Comparison of ENCODE assay signal across 18 cellular contexts in genomic region chr3:56339671-56340070, GRCh38.
DNase-seq lines count a peak whose midpoint lies in the region; TF ChIP-seq lines count a peak whose summit lies in the region.
"Had no signal": no experiment of that assay in that cellular context is flagged by ENCODE, and none has a peak within 500 bp of the region (broad histone marks: within the 10 kb centered on the region; RNA-seq: fewer than 3 reads in every experiment).

No MANE protein-coding gene starts in this region.

- peak overlapping the region; percentile 75 for H3K27ac ChIP-seq in cardiac muscle cell
- no peak overlapping the region for H3K27ac ChIP-seq in right atrium auricular region
- H3K27ac ChIP-seq in endodermal cell (ENCODE audit: low read depth, low read length) = no peak overlapping the region
- H3K27ac ChIP-seq: BLaER1, HL-60, RWPE1 had no signal

- no peaks in the 10 kb centered on the region for H3K9me3 Mint-ChIP-seq in endodermal cell
- H3K9me3 Mint-ChIP-seq: CD4-positive, alpha-beta T cell; H9 had no signal

- H3K27me3 ChIP-seq in cardiac muscle cell (no peaks in the 10 kb centered on the region), right atrium auricular region (no peaks in the 10 kb centered on the region), endodermal cell (ENCODE audit: control insufficient read depth, insufficient read depth, low read length, poor library complexity, severe bottlenecking) (no peaks in the 10 kb centered on the region)
- H3K27me3 ChIP-seq: BLaER1 had no signal

- H3K4me1 Mint-ChIP-seq in endodermal cell = peaks cover 24% of the 10 kb centered on the region

- H3K36me3 ChIP-seq in cardiac muscle cell = no peaks in the 10 kb centered on the region
- no peaks in the 10 kb centered on the region for H3K36me3 ChIP-seq in right atrium auricular region
- H3K36me3 ChIP-seq in endodermal cell (ENCODE audit: control insufficient read depth, insufficient read depth, low read length) = no peaks in the 10 kb centered on the region
- H3K36me3 ChIP-seq: BLaER1 had no signal

- H3K4me3 ChIP-seq in cardiac muscle cell = no peak overlapping the region
- no peak overlapping the region for H3K4me3 ChIP-seq in right atrium auricular region
- H3K4me3 ChIP-seq in endodermal cell (ENCODE audit: low read length) = no peak overlapping the region
- H3K4me3 ChIP-seq: BLaER1 had no signal

- 88 to 100% methylated on average over 1 to 4 of the region's 4 CpGs for WGBS in endodermal cell (ENCODE audit: insufficient coverage in 1 of 2, insufficient read length in 1 of 2), 2 experiments

- no peaks in the 10 kb centered on the region for H3K36me3 Mint-ChIP-seq in endodermal cell (ENCODE audit: low read depth)

- H3K9me3 ChIP-seq in cardiac muscle cell (ENCODE audit: low read depth) (no peaks in the 10 kb centered on the region), right atrium auricular region (no peaks in the 10 kb centered on the region), endodermal cell (ENCODE audit: control insufficient read depth, low read length) (no peaks in the 10 kb centered on the region)
- H3K9me3 ChIP-seq: BLaER1 had no signal

- H3K4me3 Mint-ChIP-seq in endodermal cell = no peak overlapping the region
- H3K4me3 Mint-ChIP-seq: CD4-positive, alpha-beta T cell; H9 had no signal

- no peak overlapping the region for H3K9ac ChIP-seq in endodermal cell (ENCODE audit: extremely low read depth, low read length, poor library complexity, severe bottlenecking)
- H3K9ac ChIP-seq: BLaER1 had no signal

- H3K27ac Mint-ChIP-seq in endodermal cell = peak overlapping the region; percentile 12
- H3K27ac Mint-ChIP-seq: CD4-positive, alpha-beta T cell had no signal

- DNase-seq in cardiac muscle cell (ENCODE audit: low read depth in 1 of 2, low spot score in 1 of 2) (peak in 1 of 2 donors; percentile 12), right atrium auricular region (ENCODE audit: low spot score) (no peak), NCI-H524 treated with DMSO at 0.1 percent for 48 hours (lab: John Stamatoyannopoulos, UW) (peak; percentile 9), endodermal cell (no peak), dermis blood vessel endothelial cell (no peak), NCI-H1092 (lab: John Stamatoyannopoulos, UW) (no peak)
- no peak for DNase-seq in activated effector memory CD4-positive, alpha-beta T cell treated with Interleukin-2 at 50 U/mL for 16 hours
- DNase-seq: CD4-positive, alpha-beta T cell; H9; MM.1S; NCI-H1048; NCI-H1694; NCI-H510A treated with DMSO at 0.1 percent for 48 hours; NK-92 treated with Interleukin-12 subunit alpha and Interleukin-12 subunit beta, amount 100 ng/mL, for 24 hours; SIG-M5 had no signal

- no peaks in the 10 kb centered on the region for H3K27me3 Mint-ChIP-seq in endodermal cell (ENCODE audit: insufficient read depth)

- H3K4me1 ChIP-seq in cardiac muscle cell (ENCODE audit: low read depth) (peaks cover 42% of the 10 kb centered on the region), right atrium auricular region (no peaks in the 10 kb centered on the region), endodermal cell (ENCODE audit: control insufficient read depth, insufficient read depth, low read length) (peaks cover 3% of the 10 kb centered on the region)
- H3K4me1 ChIP-seq: BLaER1 had no signal

- TF ChIP-seq CTCF in cardiac muscle cell (IDR thresholded peaks at IDR 0.05; ENCODE audit: low read depth, low read length) = no peak
- TF ChIP-seq CTCF in right atrium auricular region (IDR thresholded peaks at IDR 0.05) = no peak
- TF ChIP-seq CTCF in endodermal cell (conservative IDR thresholded peaks at IDR 0.05) = no peak
